ENCODE assay signal across 1 cellular context in genomic region chr17:43383826-43384475, GRCh38.
TF ChIP-seq lines count a peak whose summit lies in the region.

No MANE protein-coding gene starts in this region.

TF ChIP-seq in HepG2, 621 proteins besides CTCF, POLR2A, EP300 and RAD21 (continued from another document and continues in another):
- no peak for TF ChIP-seq TEF (CRISPR knock-in tag; IDR thresholded peaks at IDR 0.05)
- no peak for TF ChIP-seq ZBTB42 (CRISPR knock-in tag; IDR thresholded peaks at IDR 0.05)
- TF ChIP-seq ZBTB10 (CRISPR knock-in tag; IDR thresholded peaks at IDR 0.05; ENCODE audit: borderline replicate concordance) = no peak
- TF ChIP-seq HBP1 (CRISPR knock-in tag; IDR thresholded peaks at IDR 0.05; ENCODE audit: low read depth) = no peak
- no peak for TF ChIP-seq ZFP90 (CRISPR knock-in tag; IDR thresholded peaks at IDR 0.05; ENCODE audit: borderline replicate concordance)
- TF ChIP-seq ZFAT (CRISPR knock-in tag; conservative IDR thresholded peaks at IDR 0.05) = no peak
- TF ChIP-seq FUBP1 (CRISPR knock-in tag; IDR thresholded peaks at IDR 0.05; ENCODE audit: borderline replicate concordance) = peak; percentile 90; the same call in 1 of the 2 replicates
- TF ChIP-seq POLR2AphosphoS2 (IDR thresholded peaks at IDR 0.05; ENCODE audit: low read depth, low read length) = no peak
- no peak for TF ChIP-seq ZNF713 (CRISPR knock-in tag; IDR thresholded peaks at IDR 0.05)
- no peak for TF ChIP-seq ZFYVE20 (CRISPR knock-in tag; IDR thresholded peaks at IDR 0.05; ENCODE audit: borderline replicate concordance, low read depth)
- no peak for TF ChIP-seq EED (CRISPR knock-in tag; IDR thresholded peaks at IDR 0.05)
- TF ChIP-seq ZNF382 (CRISPR knock-in tag; IDR thresholded peaks at IDR 0.05; ENCODE audit: borderline replicate concordance) = no peak
- TF ChIP-seq RXRB (CRISPR knock-in tag; IDR thresholded peaks at IDR 0.05; ENCODE audit: borderline replicate concordance) = no peak
- TF ChIP-seq ZNF276 (CRISPR knock-in tag; IDR thresholded peaks at IDR 0.05; ENCODE audit: low read depth) = no peak
- no peak for TF ChIP-seq MZF1 (CRISPR knock-in tag; IDR thresholded peaks at IDR 0.05; ENCODE audit: borderline replicate concordance)
- TF ChIP-seq ZBTB3 (CRISPR knock-in tag; IDR thresholded peaks at IDR 0.05; ENCODE audit: borderline replicate concordance, low read depth) = no peak
- TF ChIP-seq RARA (CRISPR knock-in tag; IDR thresholded peaks at IDR 0.05) = no peak
- TF ChIP-seq ELF3 (CRISPR knock-in tag; IDR thresholded peaks at IDR 0.05) = no peak
- TF ChIP-seq PAF1 (CRISPR knock-in tag; IDR thresholded peaks at IDR 0.05) = no peak
- no peak for TF ChIP-seq SMARCC2 (IDR thresholded peaks at IDR 0.05)
- no peak for TF ChIP-seq ZNF296 (CRISPR knock-in tag; conservative IDR thresholded peaks at IDR 0.05)
- TF ChIP-seq CERS6 (CRISPR knock-in tag; IDR thresholded peaks at IDR 0.05) = no peak
- TF ChIP-seq ZNF33A (CRISPR knock-in tag; IDR thresholded peaks at IDR 0.05; ENCODE audit: borderline replicate concordance) = no peak
- TF ChIP-seq KMT2A (CRISPR knock-in tag; IDR thresholded peaks at IDR 0.05) = peak; percentile 71; the same call in 1 of the 2 replicates
- TF ChIP-seq USF2 (IDR thresholded peaks at IDR 0.05; ENCODE audit: low read depth, low read length) = no peak
- TF ChIP-seq USF2 (CRISPR knock-in tag; IDR thresholded peaks at IDR 0.05; ENCODE audit: borderline replicate concordance) = peak; percentile 20; the same call in 1 of the 2 replicates
- peak; percentile 16; the same call in 1 of the 2 replicates for TF ChIP-seq GATA4 (IDR thresholded peaks at IDR 0.05; ENCODE audit: borderline replicate concordance, low read depth)
- TF ChIP-seq THAP11 (CRISPR knock-in tag; IDR thresholded peaks at IDR 0.05) = no peak
- TF ChIP-seq ZNF670 (CRISPR knock-in tag; IDR thresholded peaks at IDR 0.05; ENCODE audit: borderline replicate concordance) = 0 out of 2 replicates have a peak, but pooled peaks have one; percentile 37
- 0 out of 2 replicates have a peak, but pooled peaks have one; percentile 25 for TF ChIP-seq ZNF816 (CRISPR knock-in tag; IDR thresholded peaks at IDR 0.05; ENCODE audit: borderline replicate concordance)
- TF ChIP-seq CHCHD3 (CRISPR knock-in tag; IDR thresholded peaks at IDR 0.05) = 0 out of 2 replicates have a peak, but pooled peaks have one; percentile 49
- no peak for TF ChIP-seq FOXJ3 (CRISPR knock-in tag; IDR thresholded peaks at IDR 0.05; ENCODE audit: borderline replicate concordance)
- no peak for TF ChIP-seq TCF12 (IDR thresholded peaks at IDR 0.05)
- 0 out of 2 replicates have a peak, but pooled peaks have one; percentile 12 for TF ChIP-seq TCF12 (CRISPR knock-in tag; IDR thresholded peaks at IDR 0.05)
- TF ChIP-seq TCF7 (IDR thresholded peaks at IDR 0.05; ENCODE audit: low read depth) = no peak
- no peak for TF ChIP-seq KLF13 (CRISPR knock-in tag; IDR thresholded peaks at IDR 0.05)
- TF ChIP-seq SP5 (CRISPR knock-in tag; IDR thresholded peaks at IDR 0.05; ENCODE audit: borderline replicate concordance, low read depth) = no peak
- no peak for TF ChIP-seq MIER2 (CRISPR knock-in tag; IDR thresholded peaks at IDR 0.05)
- no peak for TF ChIP-seq ZNF580 (CRISPR knock-in tag; IDR thresholded peaks at IDR 0.05; ENCODE audit: borderline replicate concordance, low read depth)
- no peak for TF ChIP-seq NFAT5 (CRISPR knock-in tag; IDR thresholded peaks at IDR 0.05)
- TF ChIP-seq ZNF513 (CRISPR knock-in tag; conservative IDR thresholded peaks at IDR 0.05) = no peak
- no peak for TF ChIP-seq ZNF121 (CRISPR knock-in tag; IDR thresholded peaks at IDR 0.05)
- TF ChIP-seq ZNF839 (CRISPR knock-in tag; IDR thresholded peaks at IDR 0.05; ENCODE audit: borderline replicate concordance) = no peak
- TF ChIP-seq SSRP1 (CRISPR knock-in tag; IDR thresholded peaks at IDR 0.05) = no peak
- 0 out of 2 replicates have a peak, but pooled peaks have one; percentile 5 for TF ChIP-seq RFX3 (CRISPR knock-in tag; IDR thresholded peaks at IDR 0.05)
